ENCODE assay signal across 1 cellular context in the genomic region with DNA sequence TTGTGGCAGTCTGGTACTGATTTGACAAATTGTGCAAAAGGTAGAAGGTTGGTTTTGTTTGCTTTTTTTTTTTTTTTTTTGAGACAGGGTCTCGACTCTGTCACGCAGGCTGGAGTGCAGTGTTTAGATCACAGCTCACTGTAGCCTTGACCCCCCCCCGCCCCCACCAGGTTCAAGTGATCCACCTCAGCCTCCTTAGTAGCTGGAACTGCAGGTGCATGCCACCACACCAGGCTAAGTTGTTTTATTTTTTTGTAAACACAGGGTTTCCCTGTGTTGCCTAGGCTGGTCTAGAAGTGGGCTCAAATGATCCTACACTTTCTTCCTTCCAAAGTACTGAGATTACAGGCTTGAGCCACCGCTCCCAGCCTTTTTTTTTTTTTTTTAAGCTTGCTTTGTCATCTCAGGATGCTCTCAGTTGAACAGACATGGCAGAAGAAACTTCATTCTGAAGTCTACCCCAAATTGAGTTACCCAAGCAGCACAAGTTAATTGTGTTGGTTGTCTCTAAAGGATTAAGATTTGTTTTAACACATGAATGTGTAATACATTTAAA.
TF ChIP-seq lines count a peak whose summit lies in the region.

No MANE protein-coding gene starts in this region.

TF ChIP-seq in HepG2, 621 proteins besides CTCF, POLR2A, EP300 and RAD21:
- TF ChIP-seq, protein P1, sequence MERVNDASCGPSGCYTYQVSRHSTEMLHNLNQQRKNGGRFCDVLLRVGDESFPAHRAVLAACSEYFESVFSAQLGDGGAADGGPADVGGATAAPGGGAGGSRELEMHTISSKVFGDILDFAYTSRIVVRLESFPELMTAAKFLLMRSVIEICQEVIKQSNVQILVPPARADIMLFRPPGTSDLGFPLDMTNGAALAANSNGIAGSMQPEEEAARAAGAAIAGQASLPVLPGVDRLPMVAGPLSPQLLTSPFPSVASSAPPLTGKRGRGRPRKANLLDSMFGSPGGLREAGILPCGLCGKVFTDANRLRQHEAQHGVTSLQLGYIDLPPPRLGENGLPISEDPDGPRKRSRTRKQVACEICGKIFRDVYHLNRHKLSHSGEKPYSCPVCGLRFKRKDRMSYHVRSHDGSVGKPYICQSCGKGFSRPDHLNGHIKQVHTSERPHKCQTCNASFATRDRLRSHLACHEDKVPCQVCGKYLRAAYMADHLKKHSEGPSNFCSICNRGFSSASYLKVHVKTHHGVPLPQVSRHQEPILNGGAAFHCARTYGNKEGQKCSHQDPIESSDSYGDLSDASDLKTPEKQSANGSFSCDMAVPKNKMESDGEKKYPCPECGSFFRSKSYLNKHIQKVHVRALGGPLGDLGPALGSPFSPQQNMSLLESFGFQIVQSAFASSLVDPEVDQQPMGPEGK (CRISPR knock-in tag; IDR thresholded peaks at IDR 0.05) = peak; percentile 43; the same call in 1 of the 2 replicates
- TF ChIP-seq ZNF460 (CRISPR knock-in tag; IDR thresholded peaks at IDR 0.05; ENCODE audit: borderline replicate concordance) = peak; percentile 51; the same call in 1 of the 2 replicates
- TF ChIP-seq STAG1 (CRISPR knock-in tag; IDR thresholded peaks at IDR 0.05) = no peak
